Comparison of ENCODE assay signal across 17 cellular contexts in the genomic region with DNA sequence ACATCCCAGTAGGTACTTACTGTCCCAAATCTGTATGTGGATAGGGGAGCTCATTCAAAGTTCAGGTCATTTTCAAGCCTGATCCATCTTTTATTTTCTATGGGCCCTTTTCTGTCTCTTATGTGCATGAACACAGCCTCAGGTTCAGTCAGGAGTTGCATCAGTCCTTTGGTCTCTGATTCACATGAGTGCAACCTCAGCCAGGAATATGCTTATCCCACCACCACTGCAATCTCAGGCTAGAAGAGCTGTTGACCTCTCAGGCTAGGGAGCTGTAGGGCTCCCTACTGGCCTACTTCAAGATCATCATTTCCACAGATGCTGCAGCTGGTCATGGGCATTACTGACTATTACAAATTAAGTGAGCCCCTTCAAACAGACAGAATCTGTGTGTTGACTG.
A peak's percentile ranks its signal among the peaks of the same experiment; 100 is the strongest.
DNase-seq lines count a peak whose midpoint lies in the region; ATAC-seq and TF ChIP-seq lines count a peak whose summit lies in the region.
"Had no signal": no experiment of that assay in that cellular context is flagged by ENCODE, and none has a peak within 500 bp of the region (broad histone marks: within the 10 kb centered on the region; RNA-seq: fewer than 3 reads in every experiment).

No MANE protein-coding gene starts in this region.

- DNase-seq in AG10803 (ENCODE audit: low read depth) (peak; percentile 28), MV-4-11 (lab: John Stamatoyannopoulos, UW) (peak; percentile 48), choroid plexus epithelial cell (ENCODE audit: low read depth) (peak; percentile 65), iris pigment epithelial cell (ENCODE audit: low read depth) (peak; percentile 78), RWPE1 (ENCODE audit: low spot score) (no peak)
- no peak for DNase-seq in stimulated activated CD4-positive, alpha-beta T cell treated with anti-CD3 and anti-CD28 coated beads, Interleukin-4, amount 100 ng/mL, for 24 hours
- DNase-seq: DMS79 treated with DMSO at 0.1 percent for 48 hours, KG1, NCI-H1417 treated with DMSO at 0.1 percent for 48 hours, NCI-H1930, NCI-H69, RPMI8226, SJCRH30 had no signal

- TF ChIP-seq CTCF in AG10803 (conservative IDR thresholded peaks at IDR 0.05; ENCODE audit: low read length) (no peak), choroid plexus epithelial cell (conservative IDR thresholded peaks at IDR 0.05; ENCODE audit: low read depth, low read length) (no peak), RWPE1 (conservative IDR thresholded peaks at IDR 0.05; ENCODE audit: low read depth) (no peak)

- no peak overlapping the region for H3K4me3 ChIP-seq in AG10803 (ENCODE audit: low read length)
- H3K4me3 ChIP-seq in choroid plexus epithelial cell (ENCODE audit: low read depth, low read length) = no peak overlapping the region
- H3K4me3 ChIP-seq: BLaER1 treated with 17β-estradiol and CSF1 and Interleukin-3, amounts not matched to agents 10 nM and 100 nM; SJCRH30 had no signal

- ATAC-seq in HG02840 (IDR thresholded peaks at IDR 0.05; ENCODE audit: low FRiP score, unreplicated experiment) = no peak
- no peak for ATAC-seq in GM19328 (IDR thresholded peaks at IDR 0.05; ENCODE audit: unreplicated experiment)
- ATAC-seq: HCT116 had no signal

- H3K27ac ChIP-seq in RWPE1 = no peak overlapping the region
- H3K27ac ChIP-seq: BLaER1 treated with 17β-estradiol and CSF1 and Interleukin-3, amounts not matched to agents 10 nM and 100 nM; SJCRH30 had no signal

- CTCF ChIA-PET in RWPE1 (lab: Yijun Ruan, JAX) = no interaction called here

- POLR2A ChIA-PET in RWPE1 (lab: Yijun Ruan, JAX; ENCODE audit: low non-redundant PET) = no interaction called here

Comparison
In these comparisons a context has a peak if more than half of its experiments do, and no peak if none do; other contexts are left out.
1. DNase-seq: peak in AG10803 (single experiment), MV-4-11 (single experiment), choroid plexus epithelial cell (single experiment) and iris pigment epithelial cell (single experiment); none in RWPE1 (single experiment) and stimulated activated CD4-positive, alpha-beta T cell treated with anti-CD3 and anti-CD28 coated beads, Interleukin-4, amount 100 ng/mL, for 24 hours (single experiment).